1 cellular context compared by ENCODE assay signal in genomic region chr11:68040121-68040956, GRCh38.
TF ChIP-seq lines count a peak whose summit lies in the region.

No MANE protein-coding gene starts in this region.

TF ChIP-seq in K562, 482 proteins besides CTCF, POLR2A, EP300 and RAD21 (continued from another document and continues in another):
- TF ChIP-seq TFAP4 (CRISPR knock-in tag; IDR thresholded peaks at IDR 0.05; ENCODE audit: borderline replicate concordance), result peak; percentile 41; the same call in 1 of the 2 replicates
- 0 out of 6 replicates have a peak, but pooled peaks of 1 of the 3 experiments have one; percentile 6 for TF ChIP-seq ZBTB11 (CRISPR knock-in tag; IDR thresholded peaks at IDR 0.05)
- peak; percentile 74 for TF ChIP-seq POLR2G (IDR thresholded peaks at IDR 0.05; ENCODE audit: low read depth, low read length)
- TF ChIP-seq MYNN (IDR thresholded peaks at IDR 0.05), result 0 out of 2 replicates have a peak, but pooled peaks have one; percentile 36
- TF ChIP-seq MYNN (CRISPR knock-in tag; IDR thresholded peaks at IDR 0.05), result no peak
- TF ChIP-seq MEF2A (IDR thresholded peaks at IDR 0.05; ENCODE audit: control insufficient read depth, low read depth, low read length), result no peak
- no peak for TF ChIP-seq POLR2B (IDR thresholded peaks at IDR 0.05; ENCODE audit: low read depth, partially characterized antibody)
- 0 out of 2 replicates have a peak, but pooled peaks have one; percentile 38 for TF ChIP-seq HDAC8 (tag; IDR thresholded peaks at IDR 0.05)
- 0 out of 2 replicates have a peak, but pooled peaks have one; percentile 26 for TF ChIP-seq CEBPB (tag; IDR thresholded peaks at IDR 0.05)
- peak; percentile 26 for TF ChIP-seq TBP (optimal IDR thresholded peaks at IDR 0.05; ENCODE audit: low read depth, low read length)
- TF ChIP-seq HDAC2 (IDR thresholded peaks at IDR 0.05), result peak; percentile 76; the same call in 1 of the 2 replicates
- TF ChIP-seq NRF1 (conservative IDR thresholded peaks at IDR 0.05 in 1 of 2, IDR thresholded peaks at IDR 0.05 in 1 of 2), result peak; percentile 42 to 46; a peak in 2 of 4 replicates
- peak; percentile 83 for TF ChIP-seq BRD9 (IDR thresholded peaks at IDR 0.05; ENCODE audit: low read depth, partially characterized antibody)
- 0 out of 2 replicates have a peak, but pooled peaks have one; percentile 14 for TF ChIP-seq ZBTB12 (CRISPR knock-in tag; IDR thresholded peaks at IDR 0.05)
- 0 out of 2 replicates have a peak, but pooled peaks have one; percentile 15 for TF ChIP-seq ZNF583 (CRISPR knock-in tag; IDR thresholded peaks at IDR 0.05)
- no peak for TF ChIP-seq NUFIP1 (IDR thresholded peaks at IDR 0.05; ENCODE audit: partially characterized antibody)
- TF ChIP-seq AFF4 (CRISPR knock-in tag; IDR thresholded peaks at IDR 0.05), result 0 out of 2 replicates have a peak, but pooled peaks have one; percentile 52
- peak; percentile 31 for TF ChIP-seq KDM5B (IDR thresholded peaks at IDR 0.05; ENCODE audit: insufficient replicate concordance, low read depth, low read length)
- 0 out of 2 replicates have a peak, but pooled peaks have one; percentile 41 for TF ChIP-seq MYC (IDR thresholded peaks at IDR 0.05; ENCODE audit: low read depth, low read length)
- TF ChIP-seq MYC (CRISPR knock-in tag; IDR thresholded peaks at IDR 0.05; ENCODE audit: borderline replicate concordance, low read depth), result no peak
- TF ChIP-seq DNMT1 (IDR thresholded peaks at IDR 0.05), result no peak
- TF ChIP-seq PKNOX1 (IDR thresholded peaks at IDR 0.05), result no peak
- no peak for TF ChIP-seq THRA (IDR thresholded peaks at IDR 0.05)
- no peak for TF ChIP-seq ZBED1 (IDR thresholded peaks at IDR 0.05)
- TF ChIP-seq ZNF766 (CRISPR knock-in tag; conservative IDR thresholded peaks at IDR 0.05), result peak; percentile 52; the same call in 1 of the 2 replicates
- TF ChIP-seq CTBP1 (IDR thresholded peaks at IDR 0.05; ENCODE audit: borderline replicate concordance), result peak; percentile 35; the same call in 1 of the 2 replicates
- peak; percentile 12 for TF ChIP-seq RBM25 (IDR thresholded peaks at IDR 0.05; ENCODE audit: low read depth, low read length, severe bottlenecking)
- TF ChIP-seq ARID1B (IDR thresholded peaks at IDR 0.05), result peak; percentile 21; the same call in 1 of the 2 replicates
- peak; percentile 22; the same call in 1 of the 2 replicates for TF ChIP-seq MBD2 (IDR thresholded peaks at IDR 0.05; ENCODE audit: borderline replicate concordance, low read depth)
- TF ChIP-seq FOXP4 (CRISPR knock-in tag; IDR thresholded peaks at IDR 0.05; ENCODE audit: borderline replicate concordance), result no peak
- peak in 1 of 2 experiments; percentile 46; a peak in 1 of 4 replicates for TF ChIP-seq RCOR1 (IDR thresholded peaks at IDR 0.05; ENCODE audit: borderline replicate concordance in 1 of 2, low read depth in 2 of 2, low read length in 2 of 2)
- TF ChIP-seq SPI1 (IDR thresholded peaks at IDR 0.05; ENCODE audit: borderline replicate concordance, low read depth, low read length), result peak; percentile 96
- TF ChIP-seq PHF8 (IDR thresholded peaks at IDR 0.05; ENCODE audit: borderline replicate concordance, low read length), result peak; percentile 44; the same call in 1 of the 2 replicates
- TF ChIP-seq HDGF (IDR thresholded peaks at IDR 0.05), result 0 out of 2 replicates have a peak, but pooled peaks have one; percentile 29
- TF ChIP-seq HMGN3 (IDR thresholded peaks at IDR 0.05; ENCODE audit: borderline replicate concordance, extremely low read depth, insufficient read length, low read depth, low read length), result peak; percentile 51
- no peak for TF ChIP-seq TAF1 (IDR thresholded peaks at IDR 0.05; ENCODE audit: control insufficient read depth, extremely low read depth, insufficient read depth, low read length, severe bottlenecking)
- TF ChIP-seq ZNF143 (CRISPR knock-in tag; IDR thresholded peaks at IDR 0.05), result 0 out of 2 replicates have a peak, but pooled peaks have one; percentile 10
- 0 out of 2 replicates have a peak, but pooled peaks have one; percentile 32 for TF ChIP-seq SMAD3 (CRISPR knock-in tag; conservative IDR thresholded peaks at IDR 0.05)
- TF ChIP-seq POLR3G (IDR thresholded peaks at IDR 0.05; ENCODE audit: extremely low read depth, insufficient read length, insufficient replicate concordance), result no peak
- 0 out of 2 replicates have a peak, but pooled peaks have one; percentile 9 for TF ChIP-seq JUND (IDR thresholded peaks at IDR 0.05; ENCODE audit: borderline replicate concordance, low read depth, low read length)
- TF ChIP-seq JUND (tag; IDR thresholded peaks at IDR 0.05; ENCODE audit: borderline replicate concordance, low read depth, low read length), result no peak
- peak; percentile 8; the same call in 1 of the 2 replicates for TF ChIP-seq E2F3 (CRISPR knock-in tag; IDR thresholded peaks at IDR 0.05)
- TF ChIP-seq RBM14 (IDR thresholded peaks at IDR 0.05; ENCODE audit: borderline replicate concordance, insufficient read depth, low read depth, low read length), result 0 out of 2 replicates have a peak, but pooled peaks have one; percentile 37
- TF ChIP-seq EP400 (IDR thresholded peaks at IDR 0.05), result peak; percentile 56; the same call in 1 of the 2 replicates
- TF ChIP-seq E2F6 (IDR thresholded peaks at IDR 0.05; ENCODE audit: borderline replicate concordance in 1 of 2, extremely low read depth in 1 of 2, insufficient read depth in 1 of 2, insufficient read length in 1 of 2, low read depth in 1 of 2, low read length in 1 of 2, poor library complexity in 1 of 2, severe bottlenecking in 1 of 2), result peak in 1 of 2 experiments; percentile 6
- no peak for TF ChIP-seq TRIM25 (IDR thresholded peaks at IDR 0.05; ENCODE audit: borderline replicate concordance)
